ENCODE assay signal across 18 cellular contexts in the genomic region with DNA sequence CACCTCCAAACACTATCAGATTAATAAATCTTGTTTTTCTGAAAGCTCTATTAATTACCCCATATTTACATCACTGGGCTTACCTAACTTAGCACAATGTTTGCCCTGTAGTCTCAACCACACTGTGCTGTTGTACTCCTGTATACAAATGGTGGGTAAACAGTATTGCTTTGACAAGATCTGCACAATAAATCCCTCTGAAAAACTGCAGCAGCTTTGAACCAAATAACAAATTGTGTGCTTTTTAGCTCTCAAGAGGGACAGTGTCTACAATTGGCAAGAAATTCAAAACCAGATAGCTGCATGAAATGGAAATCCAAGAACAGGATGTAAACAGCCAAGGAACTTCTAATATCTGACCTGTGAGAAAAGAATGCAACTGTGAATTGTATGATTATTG.
DNase-seq lines count a peak whose midpoint lies in the region; ATAC-seq lines count a peak whose summit lies in the region.
"Had no signal": no experiment of that assay in that cellular context is flagged by ENCODE, and none has a peak within 500 bp of the region (broad histone marks: within the 10 kb centered on the region; RNA-seq: fewer than 3 reads in every experiment).

No MANE protein-coding gene starts in this region.

- no peaks in the 10 kb centered on the region for H3K4me1 Mint-ChIP-seq in activated T-cell treated with anti-CD3 and anti-CD28 coated beads, Interleukin-2, amount 50 U/mL, for 24 hours (ENCODE audit: low read depth)
- H3K4me1 Mint-ChIP-seq: B cell, CD14-positive monocyte had no signal

- peak; percentile 77 for DNase-seq in Ammon's horn (ENCODE audit: low spot score)
- DNase-seq in NCI-H2196 treated with DMSO at 0.1 percent for 48 hours (lab: John Stamatoyannopoulos, UW; ENCODE audit: unreplicated experiment), result peak; percentile 36
- peak; percentile 79 for DNase-seq in midbrain (lab: John Stamatoyannopoulos, UW)
- DNase-seq in ecto neural progenitor cell (ENCODE audit: low spot score), result no peak
- DNase-seq in activated T-cell treated with anti-CD3 and anti-CD28 coated beads, Interleukin-2, amount 50 U/mL, for 24 hours, result no peak
- DNase-seq: DMS79, Kasumi-1, MG63, NCI-H1048, NCI-H1417 treated with DMSO at 0.1 percent for 48 hours, NCI-H187 treated with DMSO at 0.1 percent for 48 hours, NCI-H446 treated with DMSO at 0.1 percent for 48 hours, Peyer's patch had no signal

- H3K27ac Mint-ChIP-seq in activated T-cell treated with anti-CD3 and anti-CD28 coated beads, Interleukin-2, amount 50 U/mL, for 24 hours, result no peak overlapping the region
- H3K27ac Mint-ChIP-seq: B cell, CD14-positive monocyte had no signal

- ATAC-seq in GM21786 (IDR thresholded peaks at IDR 0.05; ENCODE audit: unreplicated experiment) (no peak), HG02798 (IDR thresholded peaks at IDR 0.05; ENCODE audit: poor library complexity, unreplicated experiment) (no peak)

- H3K27me3 Mint-ChIP-seq in activated T-cell treated with anti-CD3 and anti-CD28 coated beads, Interleukin-2, amount 50 U/mL, for 24 hours, result peaks cover 13% of the 10 kb centered on the region

- H3K4me3 Mint-ChIP-seq in activated T-cell treated with anti-CD3 and anti-CD28 coated beads, Interleukin-2, amount 50 U/mL, for 24 hours, result no peak overlapping the region
- H3K4me3 Mint-ChIP-seq: B cell, CD14-positive monocyte had no signal

- H3K36me3 Mint-ChIP-seq in activated T-cell treated with anti-CD3 and anti-CD28 coated beads, Interleukin-2, amount 50 U/mL, for 24 hours (ENCODE audit: low read depth), result no peaks in the 10 kb centered on the region
- H3K36me3 Mint-ChIP-seq: CD14-positive monocyte had no signal

- peak overlapping the region; percentile 96 for H3K27ac ChIP-seq in cingulate gyrus (ENCODE audit: low read depth, low read length)
- H3K27ac ChIP-seq: Peyer's patch had no signal

- no peaks in the 10 kb centered on the region for H3K9me3 Mint-ChIP-seq in activated T-cell treated with anti-CD3 and anti-CD28 coated beads, Interleukin-2, amount 50 U/mL, for 24 hours

Comparison
In these comparisons a context has a peak if more than half of its experiments do, and no peak if none do; other contexts are left out.
1. DNase-seq: peak in Ammon's horn (single experiment), NCI-H2196 treated with DMSO at 0.1 percent for 48 hours (single experiment) and midbrain (single experiment); none in ecto neural progenitor cell (single experiment) and activated T-cell treated with anti-CD3 and anti-CD28 coated beads, Interleukin-2, amount 50 U/mL, for 24 hours (single experiment).